Comparison of ENCODE assay signal across 21 cellular contexts in the genomic region with DNA sequence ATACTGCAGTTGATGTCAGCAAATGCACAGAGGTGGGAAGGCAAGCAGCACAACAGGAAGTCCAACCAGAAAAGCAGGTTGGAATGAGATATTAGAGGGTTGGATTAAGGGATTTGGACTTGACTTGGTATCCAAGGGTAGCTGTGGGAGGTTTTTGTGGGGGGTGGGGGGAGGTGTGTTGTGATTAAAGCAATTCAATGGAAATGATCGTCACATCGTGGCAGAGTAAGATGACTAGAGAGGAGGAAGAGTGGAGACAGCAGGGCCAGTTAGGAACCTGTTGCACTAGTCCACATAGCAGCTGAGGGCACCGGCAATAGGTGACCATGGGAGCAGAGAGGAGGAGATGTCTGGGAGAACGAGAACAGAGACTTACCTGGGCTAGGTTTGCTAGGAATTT. TPM values are rescaled to one million over a fixed set of nuclear protein-coding genes. Genes with fewer than 3 reads are reported as not detected.
DNase-seq lines count a peak whose midpoint lies in the region; ATAC-seq and TF ChIP-seq lines count a peak whose summit lies in the region.
"Had no signal": no experiment of that assay in that cellular context is flagged by ENCODE, and none has a peak within 500 bp of the region (broad histone marks: within the 10 kb centered on the region; RNA-seq: fewer than 3 reads in every experiment).

No MANE protein-coding gene starts in this region.

- H3K27ac Mint-ChIP-seq in T-helper 17 cell (peak overlapping the region; percentile 8), memory B cell (peak overlapping the region; percentile 25)
- H3K27ac Mint-ChIP-seq: activated T-helper 17 cell treated with anti-CD3 and anti-CD28 coated beads, Interleukin-2, amount 50 U/mL, for 72 hours; nephron progenitor cell; stimulated activated memory B cell treated with anti-CD40 and anti-IgM and Interleukin-4, amounts not matched to agents 10 μg/mL and 1 μg/mL and 100 μg/mL, for 72 hours had no signal

- DNase-seq in SIG-M5 treated with dmso at 0.1 percent for 504 hours (lab: John Stamatoyannopoulos, UW; ENCODE audit: unreplicated experiment) (peak; percentile 29), SIG-M5 (lab: John Stamatoyannopoulos, UW) (no peak), T-helper 17 cell (no peak), memory B cell (ENCODE audit: low spot score in 2 of 2) (no peak), COLO668 (lab: John Stamatoyannopoulos, UW; ENCODE audit: unreplicated experiment) (no peak)
- no peak for DNase-seq in activated T-cell treated with anti-CD3 and anti-CD28 coated beads, Interleukin-2, amount 50 U/mL, for 48 hours
- DNase-seq: 8988T; activated CD4-positive, alpha-beta T cell treated with anti-CD3 and anti-CD28 coated beads, Interleukin-2, amount 50 U/mL, for 48 hours; activated naive CD4-positive, alpha-beta T cell treated with anti-CD3 and anti-CD28 coated beads, Interleukin-2, amount 50 U/mL, for 16 hours; amygdala; brain microvascular endothelial cell; NCI-H1048; NCI-H2107; nephron progenitor cell; SK-N-SH; upper lobe of left lung had no signal

- no peak overlapping the region for H3K27ac ChIP-seq in HEK293 (ENCODE audit: extremely low read depth, low read depth, low read length)
- H3K27ac ChIP-seq: brain microvascular endothelial cell, upper lobe of left lung had no signal

- CTCF ChIA-PET in HEK293 (lab: Yijun Ruan, JAX): no interaction called here

- H3K36me3 Mint-ChIP-seq in T-helper 17 cell (ENCODE audit: low read depth): no peaks in the 10 kb centered on the region
- H3K36me3 Mint-ChIP-seq in memory B cell: no peaks in the 10 kb centered on the region
- H3K36me3 Mint-ChIP-seq: stimulated activated memory B cell treated with anti-CD40 and anti-IgM and Interleukin-4, amounts not matched to agents 10 μg/mL and 1 μg/mL and 100 μg/mL, for 72 hours had no signal

- H3K4me1 Mint-ChIP-seq in T-helper 17 cell: peaks cover 10% of the 10 kb centered on the region
- peaks cover 20% of the 10 kb centered on the region for H3K4me1 Mint-ChIP-seq in memory B cell
- H3K4me1 Mint-ChIP-seq: nephron progenitor cell had no signal

- no peaks in the 10 kb centered on the region for H3K9me3 Mint-ChIP-seq in memory B cell
- H3K9me3 Mint-ChIP-seq: activated T-helper 17 cell treated with anti-CD3 and anti-CD28 coated beads, Interleukin-2, amount 50 U/mL, for 72 hours; stimulated activated memory B cell treated with anti-CD40 and anti-IgM and Interleukin-4, amounts not matched to agents 10 μg/mL and 1 μg/mL and 100 μg/mL, for 72 hours had no signal

- no peak overlapping the region for H3K4me3 Mint-ChIP-seq in T-helper 17 cell
- H3K4me3 Mint-ChIP-seq in memory B cell: no peak overlapping the region
- H3K4me3 Mint-ChIP-seq: nephron progenitor cell; stimulated activated memory B cell treated with anti-CD40 and anti-IgM and Interleukin-4, amounts not matched to agents 10 μg/mL and 1 μg/mL and 100 μg/mL, for 72 hours had no signal

- H3K4me3 ChIP-seq in HEK293 (ENCODE audit: low read depth, low read length): no peak overlapping the region
- H3K4me3 ChIP-seq: upper lobe of left lung had no signal

- H3K4me1 ChIP-seq in HEK293 (ENCODE audit: control insufficient read depth, insufficient read depth, low read length): no peaks in the 10 kb centered on the region

- ATAC-seq in T-helper 17 cell (no peak), memory B cell (ENCODE audit: low read depth) (no peak), HG02798 (IDR thresholded peaks at IDR 0.05; ENCODE audit: poor library complexity, unreplicated experiment) (no peak)
- ATAC-seq: activated CD4-positive, CD25-positive, alpha-beta regulatory T cell treated with anti-CD3 and anti-CD28 coated beads, Interleukin-2, amount 50 U/mL, for 24 hours; activated T-helper 17 cell treated with anti-CD3 and anti-CD28 coated beads, Interleukin-2, amount 50 U/mL, for 72 hours; stimulated activated memory B cell treated with anti-CD40 and anti-IgM and Interleukin-4, amounts not matched to agents 10 μg/mL and 1 μg/mL and 100 μg/mL, for 72 hours had no signal

- H3K36me3 ChIP-seq in HEK293 (ENCODE audit: control insufficient read depth in 2 of 2, insufficient read depth in 1 of 2, low read length in 2 of 2): no peaks in the 10 kb centered on the region
- H3K36me3 ChIP-seq: brain microvascular endothelial cell, upper lobe of left lung had no signal

- POLR2A ChIA-PET in HEK293 (lab: Yijun Ruan, JAX): no interaction called here

- no peaks in the 10 kb centered on the region for H3K27me3 Mint-ChIP-seq in T-helper 17 cell
- no peaks in the 10 kb centered on the region for H3K27me3 Mint-ChIP-seq in memory B cell
- H3K27me3 Mint-ChIP-seq: activated T-helper 17 cell treated with anti-CD3 and anti-CD28 coated beads, Interleukin-2, amount 50 U/mL, for 72 hours; stimulated activated memory B cell treated with anti-CD40 and anti-IgM and Interleukin-4, amounts not matched to agents 10 μg/mL and 1 μg/mL and 100 μg/mL, for 72 hours had no signal

- H3K9me3 ChIP-seq in HEK293 (ENCODE audit: control insufficient read depth, insufficient read depth, low read depth, low read length): no peaks in the 10 kb centered on the region
- H3K9me3 ChIP-seq in T-helper 17 cell (ENCODE audit: control insufficient read depth, low read length, poor library complexity, severe bottlenecking): no peaks in the 10 kb centered on the region
- H3K9me3 ChIP-seq: SK-N-SH, upper lobe of left lung had no signal

- no peak for TF ChIP-seq CTCF in HEK293 (tag by site-specific recombination; IDR thresholded peaks at IDR 0.05)

TF ChIP-seq in HEK293, 187 proteins besides CTCF, POLR2A, EP300 and RAD21:
- TF ChIP-seq SCRT1 (tag by site-specific recombination; IDR thresholded peaks at IDR 0.05; ENCODE audit: borderline replicate concordance): peak; percentile 56; the same call in 1 of the 2 replicates
- TF ChIP-seq SCRT2 (tag by site-specific recombination; IDR thresholded peaks at IDR 0.05): peak; percentile 71
- no peak for TF ChIP-seq ZBTB21 (tag by site-specific recombination; IDR thresholded peaks at IDR 0.05)
- no peak for TF ChIP-seq WT1 (tag by site-specific recombination; IDR thresholded peaks at IDR 0.05)
- TF ChIP-seq ZNF510 (tag by site-specific recombination; IDR thresholded peaks at IDR 0.05; ENCODE audit: insufficient replicate concordance): no peak
- TF ChIP-seq, protein P1, sequence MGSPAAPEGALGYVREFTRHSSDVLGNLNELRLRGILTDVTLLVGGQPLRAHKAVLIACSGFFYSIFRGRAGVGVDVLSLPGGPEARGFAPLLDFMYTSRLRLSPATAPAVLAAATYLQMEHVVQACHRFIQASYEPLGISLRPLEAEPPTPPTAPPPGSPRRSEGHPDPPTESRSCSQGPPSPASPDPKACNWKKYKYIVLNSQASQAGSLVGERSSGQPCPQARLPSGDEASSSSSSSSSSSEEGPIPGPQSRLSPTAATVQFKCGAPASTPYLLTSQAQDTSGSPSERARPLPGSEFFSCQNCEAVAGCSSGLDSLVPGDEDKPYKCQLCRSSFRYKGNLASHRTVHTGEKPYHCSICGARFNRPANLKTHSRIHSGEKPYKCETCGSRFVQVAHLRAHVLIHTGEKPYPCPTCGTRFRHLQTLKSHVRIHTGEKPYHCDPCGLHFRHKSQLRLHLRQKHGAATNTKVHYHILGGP (tag by site-specific recombination; IDR thresholded peaks at IDR 0.05): no peak

RNA-seq across cellular contexts. Expression of a gene that starts 2.4 kb away (rescaled TPM):
- total RNA-seq in T-helper 17 cell: 1 to 10 TPM; 3.6 to 6.1 TPM
